In genomic region chr13:20375871-20376270, GRCh38 we compare ENCODE assay signal across 4 cellular contexts.
"Had no signal": no experiment of that assay in that cellular context is flagged by ENCODE, and none has a peak within 500 bp of the region (broad histone marks: within the 10 kb centered on the region; RNA-seq: fewer than 3 reads in every experiment).

No MANE protein-coding gene starts in this region.

- ATAC-seq: GM23338 had no signal

- H3K27ac Mint-ChIP-seq: GM23338, H9 had no signal

- H3K9me3 Mint-ChIP-seq: GM23338, H9 had no signal

- DNase-seq: H9, HCEC 1CT, IMR-90 had no signal

- H3K4me3 Mint-ChIP-seq: GM23338, H9 had no signal
